23 cellular contexts compared by ENCODE assay signal in the genomic region with DNA sequence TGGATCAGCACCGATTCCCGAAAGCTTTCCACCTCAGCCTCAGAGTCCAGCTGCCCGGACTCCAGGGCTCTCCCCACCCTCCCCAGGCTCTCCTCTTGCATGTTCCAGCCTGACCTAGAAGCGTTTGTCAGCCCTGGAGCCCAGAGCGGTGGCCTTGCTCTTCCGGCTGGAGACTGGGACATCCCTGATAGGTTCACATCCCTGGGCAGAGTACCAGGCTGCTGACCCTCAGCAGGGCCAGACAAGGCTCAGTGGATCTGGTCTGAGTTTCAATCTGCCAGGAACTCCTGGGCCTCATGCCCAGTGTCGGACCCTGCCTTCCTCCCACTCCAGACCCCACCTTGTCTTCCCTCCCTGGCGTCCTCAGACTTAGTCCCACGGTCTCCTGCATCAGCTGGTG. TPM values are rescaled to one million over a fixed set of nuclear protein-coding genes. Genes with fewer than 3 reads are reported as not detected.
A peak's percentile ranks its signal among the peaks of the same experiment; 100 is the strongest.
DNase-seq lines count a peak whose midpoint lies in the region; ATAC-seq and TF ChIP-seq lines count a peak whose summit lies in the region.
"Had no signal": no experiment of that assay in that cellular context is flagged by ENCODE, and none has a peak within 500 bp of the region (broad histone marks: within the 10 kb centered on the region; RNA-seq: fewer than 3 reads in every experiment).

No MANE protein-coding gene starts in this region.

- no peak overlapping the region for H2BK12ac ChIP-seq in neuronal stem cell (ENCODE audit: low read length)

- no peak overlapping the region for H3K4me2 ChIP-seq in neuronal stem cell (ENCODE audit: insufficient read depth, low read length, poor library complexity, severe bottlenecking)

- H3K27me3 ChIP-seq in Panc1 (ENCODE audit: control insufficient read depth, insufficient read depth, low read length): no peaks in the 10 kb centered on the region
- H3K27me3 ChIP-seq in endodermal cell (ENCODE audit: control insufficient read depth, insufficient read depth, low read length, poor library complexity, severe bottlenecking): no peaks in the 10 kb centered on the region
- peaks cover 0 to 34% (median 0%) of the 10 kb centered on the region in 3 experiments for H3K27me3 ChIP-seq in neuronal stem cell (ENCODE audit: control insufficient read depth in 3 of 3, insufficient read depth in 3 of 3, low read depth in 1 of 3, low read length in 3 of 3)
- H3K27me3 ChIP-seq in subcutaneous abdominal adipose tissue (ENCODE audit: control insufficient read depth in 5 of 5, insufficient read depth in 4 of 5, low read length in 5 of 5): peaks cover 0 to 9% (median 0%) of the 10 kb centered on the region in 5 donors
- no peaks in the 10 kb centered on the region for H3K27me3 ChIP-seq in A673 (replicated peaks; ENCODE audit: insufficient read depth, low read depth, low read length, poor library complexity)

- DNase-seq in Panc1 (ENCODE audit: low read depth, low spot score) (no peak), endodermal cell (peak; percentile 40), neuronal stem cell (ENCODE audit: low spot score) (no peak), A673 (ENCODE audit: low spot score) (no peak)
- no peak for DNase-seq in activated T-helper 2 cell treated with anti-CD3 and anti-CD28 coated beads, Interferon-gamma antibody, Interleukin-2, Interleukin-4, amounts not matched to agents 10 μg/mL and 5 μg/mL and 100 μg/mL, durations not matched to agents 14 hours and 24 hours and 36 hours (ENCODE audit: low spot score)
- no peak for DNase-seq in activated CD4-positive, alpha-beta memory T cell treated with anti-CD3 and anti-CD28 coated beads, Interleukin-2, amount 10 ng/mL, durations not matched to agents 7 days and 5 days
- DNase-seq: C1 segment of cervical spinal cord; CD8-positive, alpha-beta memory T cell; DMS53; EL; GOT3; MV-4-11; NCI-H1417; NCI-H187; NCI-H2107; NCI-H510A; NCI-H774; OCI-M1; SIG-M5 had no signal

- H3K9me3 ChIP-seq in Panc1 (ENCODE audit: control insufficient read depth, insufficient read depth, low read depth, low read length): no peaks in the 10 kb centered on the region
- H3K9me3 ChIP-seq in endodermal cell (ENCODE audit: control insufficient read depth, low read length): no peaks in the 10 kb centered on the region
- no peaks in the 10 kb centered on the region for H3K9me3 ChIP-seq in neuronal stem cell (replicated peaks in 1 of 2; ENCODE audit: control insufficient read depth in 2 of 2, insufficient read depth in 1 of 2, low read depth in 1 of 2, low read length in 2 of 2)
- H3K9me3 ChIP-seq in subcutaneous abdominal adipose tissue (ENCODE audit: control insufficient read depth in 5 of 5, low read length in 5 of 5): no peaks in the 10 kb centered on the region
- H3K9me3 ChIP-seq in A673 (ENCODE audit: low read depth, low read length, poor library complexity, severe bottlenecking): no peaks in the 10 kb centered on the region

- H2BK5ac ChIP-seq in neuronal stem cell (ENCODE audit: low read length): no peak overlapping the region

- H3K27ac ChIP-seq in Panc1 (ENCODE audit: low read length) (no peak overlapping the region), endodermal cell (ENCODE audit: low read depth, low read length) (no peak overlapping the region), neuronal stem cell (replicated peaks; ENCODE audit: low read length) (no peak overlapping the region), subcutaneous abdominal adipose tissue (ENCODE audit: low read depth, low read length) (peak overlapping the region; percentile 77), A673 (ENCODE audit: low read depth, low read length, poor library complexity, severe bottlenecking) (no peak overlapping the region)

- no peak overlapping the region for H3K27ac Mint-ChIP-seq in endodermal cell
- no peak overlapping the region for H3K27ac Mint-ChIP-seq in activated T-helper 2 cell treated with anti-CD3 and anti-CD28 coated beads, Interferon-gamma antibody, Interleukin-2, Interleukin-4, amounts not matched to agents 10 μg/mL and 5 μg/mL and 100 μg/mL, durations not matched to agents 14 hours and 24 hours and 36 hours
- H3K27ac Mint-ChIP-seq in activated CD4-positive, alpha-beta memory T cell treated with anti-CD3 and anti-CD28 coated beads, Interleukin-2, amount 10 ng/mL, durations not matched to agents 7 days and 5 days: no peak overlapping the region

- H4K8ac ChIP-seq in neuronal stem cell (ENCODE audit: low read depth, low read length): no peak overlapping the region

- H3K23ac ChIP-seq in neuronal stem cell (ENCODE audit: low read depth, low read length, poor library complexity): no peak overlapping the region

- peaks cover 5% of the 10 kb centered on the region for H3K9me3 Mint-ChIP-seq in endodermal cell
- no peaks in the 10 kb centered on the region for H3K9me3 Mint-ChIP-seq in activated T-helper 2 cell treated with anti-CD3 and anti-CD28 coated beads, Interferon-gamma antibody, Interleukin-2, Interleukin-4, amounts not matched to agents 10 μg/mL and 5 μg/mL and 100 μg/mL, durations not matched to agents 14 hours and 24 hours and 36 hours
- no peaks in the 10 kb centered on the region for H3K9me3 Mint-ChIP-seq in activated CD4-positive, alpha-beta memory T cell treated with anti-CD3 and anti-CD28 coated beads, Interleukin-2, amount 10 ng/mL, durations not matched to agents 7 days and 5 days
- H3K9me3 Mint-ChIP-seq: CD8-positive, alpha-beta memory T cell had no signal

- peak overlapping the region; percentile 47 for H3K14ac ChIP-seq in neuronal stem cell (ENCODE audit: low read length)

- no peak overlapping the region for H3K4ac ChIP-seq in neuronal stem cell (ENCODE audit: low read length)

- WGBS in endodermal cell (ENCODE audit: insufficient coverage in 1 of 2, insufficient read length in 1 of 2), 2 experiments: 91 to 95% methylated on average over 7 to 9 of the region's 9 CpGs
- WGBS in neuronal stem cell (ENCODE audit: extremely low coverage in 2 of 2, insufficient read length in 2 of 2, insufficient replicate concordance in 1 of 2), 2 donors: no CpG with 5 or more reads among the region's 9 CpGs

- no peak overlapping the region for H2BK120ac ChIP-seq in neuronal stem cell (ENCODE audit: low read depth, low read length)

- H2AK5ac ChIP-seq in neuronal stem cell (ENCODE audit: low read depth, low read length): peak overlapping the region; percentile 87

- H3K18ac ChIP-seq in neuronal stem cell (ENCODE audit: low read length): no peak overlapping the region

- peak; percentile 30; the same call in 1 of the 2 replicates for ATAC-seq in Panc1
- ATAC-seq: HCT116 had no signal

- H3K9ac ChIP-seq in endodermal cell (ENCODE audit: extremely low read depth, low read length, poor library complexity, severe bottlenecking): no peak overlapping the region
- peak overlapping the region; percentile 39 for H3K9ac ChIP-seq in neuronal stem cell (ENCODE audit: low read depth, low read length, poor library complexity)
- peak overlapping the region in 3 of 5 donors; percentile 3 to 28 (median 4) for H3K9ac ChIP-seq in subcutaneous abdominal adipose tissue (ENCODE audit: low read length in 5 of 5)

- BruUV-seq in Panc1 (replicated peaks; lab: Mats Ljungman, UMichigan) (no TSS peak), A673 (replicated peaks; lab: Mats Ljungman, UMichigan) (no TSS peak)

- no peak overlapping the region for H2BK15ac ChIP-seq in neuronal stem cell (ENCODE audit: low read length)

- no peaks in the 10 kb centered on the region for H3K36me3 Mint-ChIP-seq in endodermal cell (ENCODE audit: low read depth)
- no peaks in the 10 kb centered on the region for H3K36me3 Mint-ChIP-seq in activated T-helper 2 cell treated with anti-CD3 and anti-CD28 coated beads, Interferon-gamma antibody, Interleukin-2, Interleukin-4, amounts not matched to agents 10 μg/mL and 5 μg/mL and 100 μg/mL, durations not matched to agents 14 hours and 24 hours and 36 hours (ENCODE audit: low read depth)
- no peaks in the 10 kb centered on the region for H3K36me3 Mint-ChIP-seq in activated CD4-positive, alpha-beta memory T cell treated with anti-CD3 and anti-CD28 coated beads, Interleukin-2, amount 10 ng/mL, durations not matched to agents 7 days and 5 days (ENCODE audit: low read depth)
- H3K36me3 Mint-ChIP-seq: CD8-positive, alpha-beta memory T cell had no signal

- H4K91ac ChIP-seq in neuronal stem cell (ENCODE audit: low read depth, low read length, poor library complexity): no peak overlapping the region

- no peaks in the 10 kb centered on the region for H3K79me1 ChIP-seq in neuronal stem cell (ENCODE audit: low read depth, low read length)

- no peaks in the 10 kb centered on the region for H3K4me1 Mint-ChIP-seq in endodermal cell
- no peaks in the 10 kb centered on the region for H3K4me1 Mint-ChIP-seq in activated T-helper 2 cell treated with anti-CD3 and anti-CD28 coated beads, Interferon-gamma antibody, Interleukin-2, Interleukin-4, amounts not matched to agents 10 μg/mL and 5 μg/mL and 100 μg/mL, durations not matched to agents 14 hours and 24 hours and 36 hours (ENCODE audit: low read depth)
- H3K4me1 Mint-ChIP-seq in activated CD4-positive, alpha-beta memory T cell treated with anti-CD3 and anti-CD28 coated beads, Interleukin-2, amount 10 ng/mL, durations not matched to agents 7 days and 5 days: no peaks in the 10 kb centered on the region
- H3K4me1 Mint-ChIP-seq: CD8-positive, alpha-beta memory T cell had no signal

- intact Hi-C loops in Panc1 (cut with micrococcal nuclease; ENCODE audit: unreplicated experiment): no loop called here
- intact Hi-C loops in activated T-helper 2 cell treated with anti-CD3 and anti-CD28 coated beads, Interferon-gamma antibody, Interleukin-2, Interleukin-4, amounts not matched to agents 10 μg/mL and 5 μg/mL and 100 μg/mL, durations not matched to agents 14 hours and 24 hours and 36 hours (cut with micrococcal nuclease): no loop called here
- intact Hi-C loops in A673 (cut with micrococcal nuclease; ENCODE audit: unreplicated experiment): no loop called here

- TF ChIP-seq CTCF in Panc1 (IDR thresholded peaks at IDR 0.05): no peak
- no peak for TF ChIP-seq CTCF in endodermal cell (conservative IDR thresholded peaks at IDR 0.05)
- TF ChIP-seq CTCF in A673 (conservative IDR thresholded peaks at IDR 0.05; ENCODE audit: low read depth, low read length): no peak

- CTCF ChIA-PET in Panc1 (lab: Charles Lee) (no interaction called here), A673 (lab: Charles Lee) (no interaction called here)
- CTCF ChIA-PET in activated CD4-positive, alpha-beta memory T cell treated with anti-CD3 and anti-CD28 coated beads, Interleukin-2, amount 10 ng/mL, durations not matched to agents 7 days and 5 days (lab: Charles Lee): no interaction called here

- H3K4me1 ChIP-seq in Panc1 (ENCODE audit: control insufficient read depth, insufficient read depth, low read length) (no peaks in the 10 kb centered on the region), endodermal cell (ENCODE audit: control insufficient read depth, insufficient read depth, low read length) (no peaks in the 10 kb centered on the region), neuronal stem cell (ENCODE audit: control insufficient read depth in 2 of 2, insufficient read depth in 1 of 2, low read depth in 1 of 2, low read length in 2 of 2) (peaks cover 4 to 17% of the 10 kb centered on the region in 2 donors), subcutaneous abdominal adipose tissue (ENCODE audit: control insufficient read depth in 5 of 5, insufficient read depth in 5 of 5, low read length in 5 of 5) (peaks cover 5 to 59% (median 14%) of the 10 kb centered on the region in 5 donors), A673 (ENCODE audit: insufficient read depth, low read length, poor library complexity, severe bottlenecking) (no peaks in the 10 kb centered on the region)

- no peak overlapping the region for H3K4me3 ChIP-seq in Panc1 (ENCODE audit: low read depth in 2 of 2, low read length in 2 of 2)
- H3K4me3 ChIP-seq in endodermal cell (ENCODE audit: low read length): no peak overlapping the region
- H3K4me3 ChIP-seq in neuronal stem cell (ENCODE audit: low read length in 2 of 2): no peak overlapping the region
- H3K4me3 ChIP-seq in subcutaneous abdominal adipose tissue (ENCODE audit: low read depth in 1 of 5, low read length in 5 of 5): no peak overlapping the region
- no peak overlapping the region for H3K4me3 ChIP-seq in A673 (ENCODE audit: low read depth, low read length, poor library complexity, severe bottlenecking)

- POLR2A ChIA-PET in Panc1 (lab: Charles Lee) (interaction anchor here (0.6 kb wide), 1 partner anchor 127 kb away, joined by 3 read pairs; no protein-coding TSS in a partner anchor), A673 (lab: Charles Lee; ENCODE audit: low non-redundant PET) (interaction anchor here (0.6 kb wide), 1 partner anchor 265 kb away, joined by 6 read pairs; no protein-coding TSS in a partner anchor)
- POLR2A ChIA-PET in activated CD4-positive, alpha-beta memory T cell treated with anti-CD3 and anti-CD28 coated beads, Interleukin-2, amount 10 ng/mL, durations not matched to agents 7 days and 5 days (lab: Charles Lee): no interaction called here

- H3K36me3 ChIP-seq in Panc1 (ENCODE audit: control insufficient read depth, insufficient read depth, low read length) (no peaks in the 10 kb centered on the region), endodermal cell (ENCODE audit: control insufficient read depth, insufficient read depth, low read length) (no peaks in the 10 kb centered on the region), neuronal stem cell (replicated peaks in 1 of 2; ENCODE audit: control insufficient read depth in 2 of 2, insufficient read depth in 2 of 2, low read length in 2 of 2) (no peaks in the 10 kb centered on the region), subcutaneous abdominal adipose tissue (ENCODE audit: control insufficient read depth in 5 of 5, insufficient read depth in 5 of 5, low read length in 5 of 5) (peaks cover 0 to 2% (median 0%) of the 10 kb centered on the region in 5 donors), A673 (ENCODE audit: insufficient read depth, low read length, poor library complexity, severe bottlenecking) (no peaks in the 10 kb centered on the region)

- no peak overlapping the region for H2AFZ ChIP-seq in neuronal stem cell (ENCODE audit: low read length)

- in situ Hi-C loops in Panc1 (cut with HindIII; ENCODE audit: low pct_unique_long_range_greater_than_20kb, low sequenced_read_pairs): no loop called here

- H3K4me3 Mint-ChIP-seq in endodermal cell: no peak overlapping the region
- no peak overlapping the region for H3K4me3 Mint-ChIP-seq in activated T-helper 2 cell treated with anti-CD3 and anti-CD28 coated beads, Interferon-gamma antibody, Interleukin-2, Interleukin-4, amounts not matched to agents 10 μg/mL and 5 μg/mL and 100 μg/mL, durations not matched to agents 14 hours and 24 hours and 36 hours (ENCODE audit: low read depth)
- no peak overlapping the region for H3K4me3 Mint-ChIP-seq in activated CD4-positive, alpha-beta memory T cell treated with anti-CD3 and anti-CD28 coated beads, Interleukin-2, amount 10 ng/mL, durations not matched to agents 7 days and 5 days
- H3K4me3 Mint-ChIP-seq: CD8-positive, alpha-beta memory T cell had no signal

- H3K27me3 Mint-ChIP-seq in endodermal cell (ENCODE audit: insufficient read depth): peaks cover under 1% of the 10 kb centered on the region
- peaks cover 9% of the 10 kb centered on the region for H3K27me3 Mint-ChIP-seq in activated T-helper 2 cell treated with anti-CD3 and anti-CD28 coated beads, Interferon-gamma antibody, Interleukin-2, Interleukin-4, amounts not matched to agents 10 μg/mL and 5 μg/mL and 100 μg/mL, durations not matched to agents 14 hours and 24 hours and 36 hours (ENCODE audit: low read depth)
- peaks cover 11% of the 10 kb centered on the region for H3K27me3 Mint-ChIP-seq in activated CD4-positive, alpha-beta memory T cell treated with anti-CD3 and anti-CD28 coated beads, Interleukin-2, amount 10 ng/mL, durations not matched to agents 7 days and 5 days

RNA-seq across cellular contexts. Expression of gene CD300LG, which starts 15.0 kb away (rescaled TPM):
- total RNA-seq in Panc1 (2021; ENCODE audit: unreplicated experiment) (not detected), endodermal cell (not detected), A673 (2021) (not detected in 2 replicates)
- polyA plus RNA-seq in Panc1 (2012; ENCODE audit: insufficient read length): not detected
- polyA plus RNA-seq in endodermal cell (2013, experiment 1 of 2): not detected
- polyA plus RNA-seq in endodermal cell (2013, experiment 2 of 2): not detected
- 0.04 TPM for polyA plus RNA-seq in neuronal stem cell (2013, experiment 1 of 2)
- polyA plus RNA-seq in neuronal stem cell (2013, experiment 2 of 2): 0.03 TPM
- not detected in 2 replicates for total RNA-seq in activated T-helper 2 cell treated with anti-CD3 and anti-CD28 coated beads, Interferon-gamma antibody, Interleukin-2, Interleukin-4, amounts not matched to agents 10 μg/mL and 5 μg/mL and 100 μg/mL, durations not matched to agents 14 hours and 24 hours and 36 hours
- total RNA-seq in activated CD4-positive, alpha-beta memory T cell treated with anti-CD3 and anti-CD28 coated beads, Interleukin-2, amount 10 ng/mL, durations not matched to agents 7 days and 5 days: not detected
- total RNA-seq: CD8-positive, alpha-beta memory T cell; LHCN-M2; RPMI7951 had no signal
- polyA plus RNA-seq: CD8-positive, alpha-beta memory T cell had no signal

RNA-seq across cellular contexts. Expression of gene MPP3, which starts 29.0 kb away (rescaled TPM):
- 7.1 TPM for total RNA-seq in Panc1 (2021; ENCODE audit: unreplicated experiment)
- polyA plus RNA-seq in Panc1 (2012; ENCODE audit: insufficient read length): 3.9 TPM
- 1 to 10 TPM; 5.8 to 6.8 TPM for total RNA-seq in endodermal cell
- 6.6 TPM for polyA plus RNA-seq in endodermal cell (2013, experiment 1 of 2)
- polyA plus RNA-seq in endodermal cell (2013, experiment 2 of 2): 10.8 TPM
- 5.1 TPM for polyA plus RNA-seq in neuronal stem cell (2013, experiment 1 of 2)
- 5.9 TPM for polyA plus RNA-seq in neuronal stem cell (2013, experiment 2 of 2)
- 0.14 and 0.21 TPM in 2 replicates for total RNA-seq in activated T-helper 2 cell treated with anti-CD3 and anti-CD28 coated beads, Interferon-gamma antibody, Interleukin-2, Interleukin-4, amounts not matched to agents 10 μg/mL and 5 μg/mL and 100 μg/mL, durations not matched to agents 14 hours and 24 hours and 36 hours
- total RNA-seq in activated CD4-positive, alpha-beta memory T cell treated with anti-CD3 and anti-CD28 coated beads, Interleukin-2, amount 10 ng/mL, durations not matched to agents 7 days and 5 days: not detected
- 5.7 and 7.7 TPM in 2 replicates for total RNA-seq in A673 (2021)
- polyA plus RNA-seq: CD8-positive, alpha-beta memory T cell had no signal

RNA-seq across cellular contexts. Expression of gene MPP2, which starts 45.4 kb away (rescaled TPM):
- total RNA-seq in Panc1 (2021; ENCODE audit: unreplicated experiment): 3.5 TPM
- polyA plus RNA-seq in Panc1 (2012; ENCODE audit: insufficient read length): 4.4 TPM
- total RNA-seq in endodermal cell: 10 to 100 TPM; 16.2 to 18.3 TPM
- polyA plus RNA-seq in endodermal cell (2013, experiment 1 of 2): 19.7 TPM
- polyA plus RNA-seq in endodermal cell (2013, experiment 2 of 2): 18.1 TPM
- polyA plus RNA-seq in neuronal stem cell (2013, experiment 1 of 2): 13.6 TPM
- polyA plus RNA-seq in neuronal stem cell (2013, experiment 2 of 2): 14.1 TPM
- 1.2 and 1.4 TPM in 2 replicates for total RNA-seq in activated T-helper 2 cell treated with anti-CD3 and anti-CD28 coated beads, Interferon-gamma antibody, Interleukin-2, Interleukin-4, amounts not matched to agents 10 μg/mL and 5 μg/mL and 100 μg/mL, durations not matched to agents 14 hours and 24 hours and 36 hours
- total RNA-seq in activated CD4-positive, alpha-beta memory T cell treated with anti-CD3 and anti-CD28 coated beads, Interleukin-2, amount 10 ng/mL, durations not matched to agents 7 days and 5 days: under 1 TPM; 0.48 to 0.65 TPM
- 2.6 and 4.0 TPM in 2 replicates for total RNA-seq in A673 (2021)
